ENCODE assay signal across 1 cellular context in the genomic region with DNA sequence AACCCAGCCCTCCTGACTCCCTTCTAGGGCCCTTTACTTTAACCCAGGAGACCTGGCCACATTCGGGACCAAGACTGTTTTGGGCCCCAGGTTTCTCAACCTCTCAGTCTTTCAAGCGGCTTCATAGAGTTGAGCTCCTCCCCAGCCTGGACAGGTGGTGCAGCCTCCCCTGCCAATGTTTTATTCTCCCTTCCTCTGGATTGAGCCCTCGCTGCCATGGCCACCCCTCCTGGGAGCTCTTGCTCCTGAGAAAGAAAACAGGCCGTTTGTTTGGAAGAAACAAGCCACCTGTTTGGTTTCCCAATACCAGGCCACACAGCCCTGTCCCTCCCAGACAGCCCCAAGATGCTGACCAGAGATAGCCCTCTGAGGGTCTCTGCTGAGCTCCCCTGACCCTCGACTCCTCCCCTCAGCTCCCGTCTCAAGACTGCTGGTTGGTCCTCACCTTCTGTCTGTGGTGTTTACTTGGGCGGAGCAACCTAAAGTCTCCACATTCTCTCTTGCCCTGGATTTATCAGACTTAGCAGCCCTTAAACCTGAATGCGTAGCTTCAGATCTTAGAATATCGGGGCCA.
TF ChIP-seq lines count a peak whose summit lies in the region.

No MANE protein-coding gene starts in this region.

TF ChIP-seq in GM23338, 12 proteins besides CTCF, POLR2A, EP300 and RAD21:
- TF ChIP-seq, protein P1, sequence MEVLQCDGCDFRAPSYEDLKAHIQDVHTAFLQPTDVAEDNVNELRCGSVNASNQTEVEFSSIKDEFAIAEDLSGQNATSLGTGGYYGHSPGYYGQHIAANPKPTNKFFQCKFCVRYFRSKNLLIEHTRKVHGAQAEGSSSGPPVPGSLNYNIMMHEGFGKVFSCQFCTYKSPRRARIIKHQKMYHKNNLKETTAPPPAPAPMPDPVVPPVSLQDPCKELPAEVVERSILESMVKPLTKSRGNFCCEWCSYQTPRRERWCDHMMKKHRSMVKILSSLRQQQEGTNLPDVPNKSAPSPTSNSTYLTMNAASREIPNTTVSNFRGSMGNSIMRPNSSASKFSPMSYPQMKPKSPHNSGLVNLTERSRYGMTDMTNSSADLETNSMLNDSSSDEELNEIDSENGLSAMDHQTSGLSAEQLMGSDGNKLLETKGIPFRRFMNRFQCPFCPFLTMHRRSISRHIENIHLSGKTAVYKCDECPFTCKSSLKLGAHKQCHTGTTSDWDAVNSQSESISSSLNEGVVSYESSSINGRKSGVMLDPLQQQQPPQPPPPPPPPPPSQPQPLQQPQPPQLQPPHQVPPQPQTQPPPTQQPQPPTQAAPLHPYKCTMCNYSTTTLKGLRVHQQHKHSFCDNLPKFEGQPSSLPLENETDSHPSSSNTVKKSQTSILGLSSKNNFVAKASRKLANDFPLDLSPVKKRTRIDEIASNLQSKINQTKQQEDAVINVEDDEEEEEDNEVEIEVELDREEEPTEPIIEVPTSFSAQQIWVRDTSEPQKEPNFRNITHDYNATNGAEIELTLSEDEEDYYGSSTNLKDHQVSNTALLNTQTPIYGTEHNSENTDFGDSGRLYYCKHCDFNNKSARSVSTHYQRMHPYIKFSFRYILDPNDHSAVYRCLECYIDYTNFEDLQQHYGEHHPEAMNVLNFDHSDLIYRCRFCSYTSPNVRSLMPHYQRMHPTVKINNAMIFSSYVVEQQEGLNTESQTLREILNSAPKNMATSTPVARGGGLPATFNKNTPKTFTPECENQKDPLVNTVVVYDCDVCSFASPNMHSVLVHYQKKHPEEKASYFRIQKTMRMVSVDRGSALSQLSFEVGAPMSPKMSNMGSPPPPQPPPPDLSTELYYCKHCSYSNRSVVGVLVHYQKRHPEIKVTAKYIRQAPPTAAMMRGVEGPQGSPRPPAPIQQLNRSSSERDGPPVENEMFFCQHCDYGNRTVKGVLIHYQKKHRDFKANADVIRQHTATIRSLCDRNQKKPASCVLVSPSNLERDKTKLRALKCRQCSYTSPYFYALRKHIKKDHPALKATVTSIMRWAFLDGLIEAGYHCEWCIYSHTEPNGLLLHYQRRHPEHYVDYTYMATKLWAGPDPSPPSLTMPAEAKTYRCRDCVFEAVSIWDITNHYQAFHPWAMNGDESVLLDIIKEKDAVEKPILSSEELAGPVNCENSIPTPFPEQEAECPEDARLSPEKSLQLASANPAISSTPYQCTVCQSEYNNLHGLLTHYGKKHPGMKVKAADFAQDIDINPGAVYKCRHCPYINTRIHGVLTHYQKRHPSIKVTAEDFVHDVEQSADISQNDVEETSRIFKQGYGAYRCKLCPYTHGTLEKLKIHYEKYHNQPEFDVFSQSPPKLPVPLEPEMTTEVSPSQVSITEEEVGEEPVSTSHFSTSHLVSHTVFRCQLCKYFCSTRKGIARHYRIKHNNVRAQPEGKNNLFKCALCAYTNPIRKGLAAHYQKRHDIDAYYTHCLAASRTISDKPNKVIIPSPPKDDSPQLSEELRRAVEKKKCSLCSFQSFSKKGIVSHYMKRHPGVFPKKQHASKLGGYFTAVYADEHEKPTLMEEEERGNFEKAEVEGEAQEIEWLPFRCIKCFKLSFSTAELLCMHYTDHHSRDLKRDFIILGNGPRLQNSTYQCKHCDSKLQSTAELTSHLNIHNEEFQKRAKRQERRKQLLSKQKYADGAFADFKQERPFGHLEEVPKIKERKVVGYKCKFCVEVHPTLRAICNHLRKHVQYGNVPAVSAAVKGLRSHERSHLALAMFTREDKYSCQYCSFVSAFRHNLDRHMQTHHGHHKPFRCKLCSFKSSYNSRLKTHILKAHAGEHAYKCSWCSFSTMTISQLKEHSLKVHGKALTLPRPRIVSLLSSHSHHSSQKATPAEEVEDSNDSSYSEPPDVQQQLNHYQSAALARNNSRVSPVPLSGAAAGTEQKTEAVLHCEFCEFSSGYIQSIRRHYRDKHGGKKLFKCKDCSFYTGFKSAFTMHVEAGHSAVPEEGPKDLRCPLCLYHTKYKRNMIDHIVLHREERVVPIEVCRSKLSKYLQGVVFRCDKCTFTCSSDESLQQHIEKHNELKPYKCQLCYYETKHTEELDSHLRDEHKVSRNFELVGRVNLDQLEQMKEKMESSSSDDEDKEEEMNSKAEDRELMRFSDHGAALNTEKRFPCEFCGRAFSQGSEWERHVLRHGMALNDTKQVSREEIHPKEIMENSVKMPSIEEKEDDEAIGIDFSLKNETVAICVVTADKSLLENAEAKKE (CRISPR knock-in tag; IDR thresholded peaks at IDR 0.05): no peak
- TF ChIP-seq ZNF331 (CRISPR knock-in tag; IDR thresholded peaks at IDR 0.05; ENCODE audit: low read depth) (no peak), EZH2phosphoT487 (IDR thresholded peaks at IDR 0.05; ENCODE audit: unreplicated experiment) (no peak), EZH2 (IDR thresholded peaks at IDR 0.05; ENCODE audit: low read depth, unreplicated experiment) (no peak), ZNF114 (CRISPR knock-in tag; IDR thresholded peaks at IDR 0.05) (no peak), POLR2AphosphoS5 (IDR thresholded peaks at IDR 0.05; ENCODE audit: low read depth) (no peak), CREB1 (CRISPR knock-in tag; IDR thresholded peaks at IDR 0.05; ENCODE audit: low read depth) (no peak)
- TF ChIP-seq, protein P2, sequence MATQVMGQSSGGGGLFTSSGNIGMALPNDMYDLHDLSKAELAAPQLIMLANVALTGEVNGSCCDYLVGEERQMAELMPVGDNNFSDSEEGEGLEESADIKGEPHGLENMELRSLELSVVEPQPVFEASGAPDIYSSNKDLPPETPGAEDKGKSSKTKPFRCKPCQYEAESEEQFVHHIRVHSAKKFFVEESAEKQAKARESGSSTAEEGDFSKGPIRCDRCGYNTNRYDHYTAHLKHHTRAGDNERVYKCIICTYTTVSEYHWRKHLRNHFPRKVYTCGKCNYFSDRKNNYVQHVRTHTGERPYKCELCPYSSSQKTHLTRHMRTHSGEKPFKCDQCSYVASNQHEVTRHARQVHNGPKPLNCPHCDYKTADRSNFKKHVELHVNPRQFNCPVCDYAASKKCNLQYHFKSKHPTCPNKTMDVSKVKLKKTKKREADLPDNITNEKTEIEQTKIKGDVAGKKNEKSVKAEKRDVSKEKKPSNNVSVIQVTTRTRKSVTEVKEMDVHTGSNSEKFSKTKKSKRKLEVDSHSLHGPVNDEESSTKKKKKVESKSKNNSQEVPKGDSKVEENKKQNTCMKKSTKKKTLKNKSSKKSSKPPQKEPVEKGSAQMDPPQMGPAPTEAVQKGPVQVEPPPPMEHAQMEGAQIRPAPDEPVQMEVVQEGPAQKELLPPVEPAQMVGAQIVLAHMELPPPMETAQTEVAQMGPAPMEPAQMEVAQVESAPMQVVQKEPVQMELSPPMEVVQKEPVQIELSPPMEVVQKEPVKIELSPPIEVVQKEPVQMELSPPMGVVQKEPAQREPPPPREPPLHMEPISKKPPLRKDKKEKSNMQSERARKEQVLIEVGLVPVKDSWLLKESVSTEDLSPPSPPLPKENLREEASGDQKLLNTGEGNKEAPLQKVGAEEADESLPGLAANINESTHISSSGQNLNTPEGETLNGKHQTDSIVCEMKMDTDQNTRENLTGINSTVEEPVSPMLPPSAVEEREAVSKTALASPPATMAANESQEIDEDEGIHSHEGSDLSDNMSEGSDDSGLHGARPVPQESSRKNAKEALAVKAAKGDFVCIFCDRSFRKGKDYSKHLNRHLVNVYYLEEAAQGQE (IDR thresholded peaks at IDR 0.05; ENCODE audit: unreplicated experiment): no peak
